In the genomic region with DNA sequence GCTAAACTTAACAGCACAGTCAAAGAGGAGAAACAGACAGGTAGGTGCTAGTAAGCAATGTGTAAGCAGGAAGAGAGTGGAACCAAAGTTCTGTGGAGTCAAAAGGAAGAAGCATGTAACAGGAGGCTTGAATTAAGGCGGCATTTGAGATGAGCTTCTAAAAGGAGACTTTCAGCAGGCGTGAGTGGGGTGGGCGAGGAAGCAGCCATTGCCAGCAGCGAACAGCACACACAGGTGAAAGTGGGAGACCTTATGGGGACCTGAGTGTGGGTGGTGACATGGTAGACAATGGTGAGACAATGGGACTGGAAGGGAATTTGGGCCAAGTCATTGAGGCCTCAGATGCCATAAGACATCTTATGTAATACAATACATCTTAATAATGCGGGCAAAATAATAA, we compare ENCODE assay signal across 26 cellular contexts.
"Had no signal": no experiment of that assay in that cellular context is flagged by ENCODE, and none has a peak within 500 bp of the region (broad histone marks: within the 10 kb centered on the region; RNA-seq: fewer than 3 reads in every experiment).

No MANE protein-coding gene starts in this region.

- H3K4me1 ChIP-seq: parathyroid adenoma, psoas muscle, right lobe of liver, stomach, thyroid gland, upper lobe of left lung had no signal

- H3K27me3 ChIP-seq: neutrophil, ovary, right lobe of liver, sigmoid colon, stomach, thyroid gland, tibial nerve, upper lobe of left lung had no signal

- H3K27ac ChIP-seq: neutrophil, ovary, parathyroid adenoma, psoas muscle, right lobe of liver, stomach, thoracic aorta, thyroid gland, upper lobe of left lung had no signal

- H3K9ac ChIP-seq: parathyroid adenoma had no signal

- H3K9me3 ChIP-seq: neutrophil, ovary, psoas muscle, right lobe of liver, thoracic aorta, thyroid gland, tibial nerve, upper lobe of left lung had no signal

- H3K36me3 ChIP-seq: neutrophil, ovary, right lobe of liver, sigmoid colon, stomach, thoracic aorta, thyroid gland, tibial nerve, upper lobe of left lung had no signal

- DNase-seq: naive thymus-derived CD8-positive, alpha-beta T cell; nephron progenitor cell; nucleus accumbens; ovary; posterior cingulate gyrus; psoas muscle; right cardiac atrium; right lobe of liver; sigmoid colon; small intestine; stimulated activated CD4-positive, alpha-beta T cell treated with anti-CD3 and anti-CD28 coated beads, Interleukin-15, amount 100 ng/mL, for 24 hours; stimulated activated CD4-positive, alpha-beta T cell treated with anti-CD3 and anti-CD28 coated beads, Interleukin-2, amount 100 ng/mL, for 24 hours; stimulated activated CD4-positive, alpha-beta T cell treated with anti-CD3 and anti-CD28 coated beads, Interleukin-2, amount 100 ng/mL, for 48 hours; stimulated activated CD4-positive, alpha-beta T cell treated with anti-CD3 and anti-CD28 coated beads, Interleukin-4, amount 100 ng/mL, for 24 hours; stimulated activated naive B cell treated with anti-CD40 and anti-IgM and Interleukin-4, amounts not matched to agents 10 μg/mL and 1 μg/mL and 100 μg/mL, for 72 hours; stimulated activated naive CD4-positive, alpha-beta T cell treated with Interleukin-2 at 50 U/mL for 16 hours; stomach; thyroid gland; trophoblast cell; upper lobe of left lung had no signal

- H3K4me3 ChIP-seq: ovary, psoas muscle, right lobe of liver, sigmoid colon, stomach, thoracic aorta, thyroid gland, tibial nerve, upper lobe of left lung had no signal

- ATAC-seq: naive thymus-derived CD8-positive, alpha-beta T cell; natural killer cell treated with Interleukin-12 subunit alpha and Interleukin-12 subunit beta and Interleukin-15 and Interleukin-18, amount 100 ng/mL, for 72 hours; psoas muscle; right cardiac atrium; right lobe of liver; stimulated activated effector memory CD8-positive, alpha-beta T cell treated with anti-CD3 and anti-CD28 coated beads, Interleukin-12 subunit alpha, Interleukin-12 subunit beta, amount 100 ng/mL, for 72 hours; stimulated activated naive B cell treated with anti-CD40 and anti-IgM and Interleukin-4, amounts not matched to agents 10 μg/mL and 1 μg/mL and 100 μg/mL, for 72 hours had no signal
